18 cellular contexts compared by ENCODE assay signal in the genomic region with DNA sequence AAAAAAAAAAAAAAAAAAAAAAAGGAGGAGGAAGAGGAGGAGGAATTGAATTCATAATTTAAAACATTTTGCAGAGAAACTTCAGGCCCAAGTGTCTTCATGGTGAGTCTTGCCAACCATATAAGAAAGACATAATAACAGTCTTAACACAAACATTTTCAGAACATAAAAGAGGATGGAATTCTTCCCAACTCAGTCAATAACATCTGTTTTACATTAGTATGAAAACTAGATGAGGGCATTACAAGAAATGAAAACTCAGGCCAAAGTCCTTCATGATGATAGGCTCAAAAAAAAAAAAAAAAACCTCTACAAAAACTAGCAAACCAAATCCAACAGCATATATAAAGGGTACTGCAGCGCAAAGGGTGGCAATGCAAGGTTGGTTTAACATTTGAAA.
"Had no signal": no experiment of that assay in that cellular context is flagged by ENCODE, and none has a peak within 500 bp of the region (broad histone marks: within the 10 kb centered on the region; RNA-seq: fewer than 3 reads in every experiment).

No MANE protein-coding gene starts in this region.

- H3K36me3 ChIP-seq: colonic mucosa, ovary, stomach had no signal

- H3K27ac ChIP-seq: colonic mucosa, ovary, psoas muscle, stomach, testis had no signal

- ATAC-seq: activated CD4-positive, alpha-beta T cell treated with anti-CD3 and anti-CD28 coated beads for 36 hours; left lobe of liver; natural killer cell; psoas muscle; right cardiac atrium; WTC11 had no signal

- H3K4me3 ChIP-seq: colonic mucosa, lung, ovary, psoas muscle, stomach, testis had no signal

- DNase-seq: activated CD4-positive, alpha-beta T cell treated with anti-CD3 and anti-CD28 coated beads for 36 hours; activated CD4-positive, alpha-beta T cell treated with anti-CD3 and anti-CD28 coated beads, Interleukin-2, amount 50 U/mL, for 48 hours; activated gamma-delta T cell treated with Interleukin-2 at 50 U/mL for 16 hours; amniotic stem cell; central memory CD4-positive, alpha-beta T cell; colonic mucosa; endodermal cell; head of caudate nucleus; kidney; natural killer cell; ovary; psoas muscle; right cardiac atrium; stomach; testis had no signal

- H3K9me3 ChIP-seq: colonic mucosa, ovary, psoas muscle, stomach, testis had no signal

- H3K27me3 ChIP-seq: colonic mucosa, ovary, stomach, testis had no signal

- H3K4me1 ChIP-seq: colonic mucosa, psoas muscle, stomach, testis had no signal
